Comparison of ENCODE assay signal across 25 cellular contexts in the genomic region with DNA sequence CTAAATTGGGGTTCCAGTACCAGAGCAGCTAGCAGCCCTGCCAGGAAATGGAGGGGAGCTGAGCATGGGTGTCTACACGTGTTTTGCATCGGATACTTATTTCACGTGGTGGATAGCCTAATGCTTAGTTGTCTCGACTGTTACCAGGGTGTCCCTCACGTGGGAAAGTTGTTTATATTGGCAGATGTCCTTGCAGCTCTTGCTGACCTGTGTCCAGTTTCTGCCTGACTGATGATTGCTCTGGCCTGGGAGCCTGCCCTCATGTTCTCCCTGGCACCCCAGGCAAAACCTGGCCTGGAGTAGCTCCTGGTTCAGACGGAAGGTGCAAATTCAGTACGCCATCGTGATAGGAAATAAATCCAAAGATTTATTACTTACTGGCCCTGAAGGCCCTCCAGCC. TPM values are rescaled to one million over a fixed set of nuclear protein-coding genes. Genes with fewer than 3 reads are reported as not detected.
"Had no signal": no experiment of that assay in that cellular context is flagged by ENCODE, and none has a peak within 500 bp of the region (broad histone marks: within the 10 kb centered on the region; RNA-seq: fewer than 3 reads in every experiment).

No MANE protein-coding gene starts in this region.

- ATAC-seq: activated naive CD4-positive, alpha-beta T cell treated with anti-CD3 and anti-CD28 coated beads, Interleukin-2, amount 50 U/mL, for 72 hours; activated T-helper 17 cell treated with anti-CD3 and anti-CD28 coated beads, Interleukin-2, amount 50 U/mL, for 72 hours; effector memory CD8-positive, alpha-beta T cell; gastroesophageal sphincter; left colon; natural killer cell; sciatic nerve; stimulated activated effector memory CD8-positive, alpha-beta T cell treated with anti-CD3 and anti-CD28 coated beads, Interleukin-12 subunit alpha, Interleukin-12 subunit beta, amount 100 ng/mL, for 72 hours; stimulated activated naive CD8-positive, alpha-beta T cell treated with anti-CD3 and anti-CD28 coated beads, Interleukin-15, amount 100 ng/mL, for 72 hours had no signal

- H3K27me3 ChIP-seq: ascending aorta, colonic mucosa, ovary, tibial nerve had no signal

- H3K27ac ChIP-seq: ascending aorta, brain microvascular endothelial cell, colonic mucosa, dorsolateral prefrontal cortex, esophagus squamous epithelium, gastroesophageal sphincter, ovary, tibial nerve had no signal

- DNase-seq: activated CD8-positive, alpha-beta memory T cell treated with anti-CD3 and anti-CD28 coated beads, Interleukin-2, amount 50 U/mL, for 4 hours; activated T-cell treated with anti-CD3 and anti-CD28 coated beads, Interleukin-2, amount 50 U/mL, for 24 hours; brain microvascular endothelial cell; caudate nucleus; colonic mucosa; dorsolateral prefrontal cortex; effector memory CD8-positive, alpha-beta T cell; esophagus squamous epithelium; head of caudate nucleus; islet precursor cell; left colon; natural killer cell; ovary; small intestine; stimulated activated CD4-positive, alpha-beta T cell treated with anti-CD3 and anti-CD28 coated beads, Interleukin-2, amount 100 ng/mL, for 24 hours; stimulated activated naive CD8-positive, alpha-beta T cell treated with anti-CD3 and anti-CD28 coated beads, Interleukin-15, amount 100 ng/mL, for 72 hours; T-helper 9 cell had no signal

- H3K9me3 ChIP-seq: ascending aorta, colonic mucosa, esophagus squamous epithelium, gastroesophageal sphincter, ovary, tibial nerve had no signal

- H3K36me3 ChIP-seq: ascending aorta, brain microvascular endothelial cell, colonic mucosa, esophagus squamous epithelium, gastroesophageal sphincter, ovary, tibial nerve had no signal

- H3K4me3 ChIP-seq: ascending aorta, colonic mucosa, dorsolateral prefrontal cortex, esophagus squamous epithelium, gastroesophageal sphincter, lung, ovary, tibial nerve had no signal

- H3K4me1 ChIP-seq: ascending aorta, colonic mucosa, esophagus squamous epithelium, gastroesophageal sphincter, tibial nerve had no signal

RNA-seq across cellular contexts. Expression of a gene that starts 11.8 kb away (rescaled TPM):
- total RNA-seq: natural killer cell had no signal
